ENCODE assay signal across 1 cellular context in the genomic region with DNA sequence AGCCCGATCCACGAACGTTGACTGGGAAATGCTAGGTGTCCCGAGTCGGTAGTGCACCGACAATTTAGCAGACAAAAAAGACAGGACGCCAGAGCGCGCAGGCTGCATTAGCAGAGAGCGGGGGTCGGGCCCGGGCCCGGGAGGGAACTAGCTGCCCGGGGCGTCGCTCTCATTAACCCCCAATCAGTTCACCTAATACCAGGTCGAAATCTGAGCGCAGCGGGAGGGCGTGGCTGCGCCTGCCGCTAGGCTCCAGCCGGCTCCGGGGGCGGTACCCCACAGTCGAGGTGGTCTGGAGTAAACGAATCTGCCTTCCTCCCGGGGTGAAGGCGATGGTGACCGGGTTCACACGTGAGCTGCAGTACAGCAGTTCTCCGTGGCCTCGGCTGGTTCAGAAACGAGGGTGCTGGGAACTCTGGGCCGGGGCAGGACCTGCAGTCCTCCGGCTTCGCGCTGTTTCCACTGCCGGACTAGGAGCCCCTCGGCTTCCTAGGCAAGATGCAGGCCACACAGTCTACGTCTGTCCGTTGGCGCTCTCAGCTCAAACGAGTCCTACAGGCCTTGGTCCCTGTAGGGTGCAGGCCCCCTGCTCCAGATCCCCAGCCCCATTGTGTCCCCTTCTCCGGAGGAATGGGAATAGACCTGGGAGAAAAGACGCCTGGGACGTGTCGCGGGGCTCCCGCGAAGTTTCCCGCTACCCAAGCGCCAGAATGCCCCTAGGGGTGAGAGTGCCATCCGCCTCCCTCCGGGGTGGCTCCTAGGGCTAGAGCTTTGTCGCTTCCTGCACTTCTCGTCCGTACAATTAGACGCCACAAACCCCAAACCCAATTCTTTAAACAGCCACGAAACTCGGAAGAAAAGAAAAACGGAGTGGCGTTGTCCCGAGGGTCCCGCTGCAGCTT.
TF ChIP-seq lines count a peak whose summit lies in the region.

No MANE protein-coding gene starts in this region.

TF ChIP-seq in endothelial cell of umbilical vein, 7 proteins besides CTCF, POLR2A, EP300 and RAD21:
- peak; percentile 74 for TF ChIP-seq EZH2 (IDR thresholded peaks at IDR 0.05; ENCODE audit: borderline replicate concordance, low read depth, low read length, severe bottlenecking)
- no peak for TF ChIP-seq JUN (IDR thresholded peaks at IDR 0.05; ENCODE audit: borderline replicate concordance, insufficient read depth, insufficient read length, low read depth)
